In genomic region chr22:37304595-37305343, GRCh38 we compare ENCODE assay signal across 10 cellular contexts. TPM values are rescaled to one million over a fixed set of nuclear protein-coding genes. Genes with fewer than 3 reads are reported as not detected.
DNase-seq lines count a peak whose midpoint lies in the region; ATAC-seq and TF ChIP-seq lines count a peak whose summit lies in the region.
"Had no signal": no experiment of that assay in that cellular context is flagged by ENCODE, and none has a peak within 500 bp of the region (broad histone marks: within the 10 kb centered on the region; RNA-seq: fewer than 3 reads in every experiment).

No MANE protein-coding gene starts in this region.

- TF ChIP-seq CTCF in CD4-positive, alpha-beta T cell (IDR thresholded peaks at IDR 0.05) = no peak

- no peak overlapping the region for H3K9ac ChIP-seq in adipocyte (ENCODE audit: low read length)

- peak overlapping the region; percentile 95 for H3K27ac Mint-ChIP-seq in CD4-positive, alpha-beta T cell

- no peaks in the 10 kb centered on the region for H3K9me3 Mint-ChIP-seq in CD4-positive, alpha-beta T cell

- H3K27me3 Mint-ChIP-seq in CD4-positive, alpha-beta T cell = no peaks in the 10 kb centered on the region

- H3K27ac ChIP-seq in CD4-positive, alpha-beta T cell (ENCODE audit: low read depth, low read length) = peak overlapping the region; percentile 97
- no peak overlapping the region for H3K27ac ChIP-seq in substantia nigra (ENCODE audit: low read depth, low read length, poor library complexity, severe bottlenecking)

- peaks cover 90% of the 10 kb centered on the region for H3K4me1 Mint-ChIP-seq in CD4-positive, alpha-beta T cell (ENCODE audit: low read depth)

- H3K4me3 ChIP-seq in adipocyte (ENCODE audit: low read length) = no peak overlapping the region

- intact Hi-C loops in CD4-positive, alpha-beta T cell (cut with DNase I, micrococcal nuclease) = loop anchor here in 1 of 2 experiments (1.0 kb wide), 1 partner anchor 21 kb away; no protein-coding TSS in a partner anchor

- H3K4me3 Mint-ChIP-seq in CD4-positive, alpha-beta T cell = peak overlapping the region; percentile 13

- DNase-seq in CD4-positive, alpha-beta T cell = no peak
- DNase-seq in LHCN-M2 (ENCODE audit: low read depth) (peak; percentile 24), adipocyte (ENCODE audit: low read depth) (peak; percentile 27), kidney tubule cell (ENCODE audit: low spot score) (peak; percentile 30), substantia nigra (lab: John Stamatoyannopoulos, UW) (no peak), SKM-1 treated with dmso at 0.1 percent for 144 hours (lab: John Stamatoyannopoulos, UW; ENCODE audit: unreplicated experiment) (no peak)
- DNase-seq in stimulated activated CD4-positive, alpha-beta T cell treated with anti-CD3 and anti-CD28 coated beads, Interleukin-4, amount 100 ng/mL, for 4 hours = no peak
- no peak for DNase-seq in stimulated activated CD4-positive, alpha-beta T cell treated with anti-CD3 and anti-CD28 coated beads, Interleukin-12 subunit alpha, Interleukin-12 subunit beta, amount 100 ng/mL, for 4 hours
- DNase-seq: DMS79, NCI-H2081 treated with DMSO at 0.1 percent for 48 hours had no signal

- H3K36me3 Mint-ChIP-seq in CD4-positive, alpha-beta T cell (ENCODE audit: low read depth) = peaks cover 88% of the 10 kb centered on the region

- peaks cover 37% of the 10 kb centered on the region for H3K4me1 ChIP-seq in adipocyte (ENCODE audit: control insufficient read depth, insufficient read depth, low read length)

- H3K36me3 ChIP-seq in adipocyte (ENCODE audit: control insufficient read depth, insufficient read depth, low read length, severe bottlenecking) = no peaks in the 10 kb centered on the region

- H3K27me3 ChIP-seq in CD4-positive, alpha-beta T cell (ENCODE audit: control insufficient read depth, insufficient read depth, low read length) = no peaks in the 10 kb centered on the region
- H3K27me3 ChIP-seq in adipocyte (replicated peaks; ENCODE audit: control insufficient read depth, insufficient read depth, low read length) = no peaks in the 10 kb centered on the region

- POLR2A ChIA-PET in CD4-positive, alpha-beta T cell (lab: Charles Lee) = interaction anchor here (1.0 to 1.5 kb wide), 2 partner anchors 9 to 287 kb away, joined by 3 to 5 read pairs; no protein-coding TSS in a partner anchor

- no peak for ATAC-seq in CD4-positive, alpha-beta T cell (ENCODE audit: poor library complexity)

- CTCF ChIA-PET in CD4-positive, alpha-beta T cell (lab: Charles Lee) = interaction anchor here (1.2 to 2.0 kb wide), 3 partner anchors 12 to 67 kb away, joined by 3 to 6 read pairs (median 4); no protein-coding TSS in a partner anchor

- no peaks in the 10 kb centered on the region for H3K9me3 ChIP-seq in CD4-positive, alpha-beta T cell (ENCODE audit: control insufficient read depth, low read length)
- no peaks in the 10 kb centered on the region for H3K9me3 ChIP-seq in adipocyte (ENCODE audit: control insufficient read depth, low read length)

RNA-seq across cellular contexts. Expression of gene CYTH4, which starts 22.5 kb away (rescaled TPM):
- 100 to 1,000 TPM; 134 to 138 TPM for total RNA-seq in CD4-positive, alpha-beta T cell
- total RNA-seq in LHCN-M2 (2014; rRNA removed) = not detected in 2 replicates
- not detected for polyA plus RNA-seq in LHCN-M2 (2012)

Comparison
In these comparisons a context has a peak if more than half of its experiments do, and no peak if none do; other contexts are left out.
1. DNase-seq: peak in LHCN-M2 (single experiment), adipocyte (single experiment) and kidney tubule cell (single experiment); none in CD4-positive, alpha-beta T cell (0 of 10), stimulated activated CD4-positive, alpha-beta T cell treated with anti-CD3 and anti-CD28 coated beads, Interleukin-4, amount 100 ng/mL, for 4 hours (0 of 2), substantia nigra (0 of 49), stimulated activated CD4-positive, alpha-beta T cell treated with anti-CD3 and anti-CD28 coated beads, Interleukin-12 subunit alpha, Interleukin-12 subunit beta, amount 100 ng/mL, for 4 hours (single experiment) and SKM-1 treated with dmso at 0.1 percent for 144 hours (single experiment).
2. RNA of gene CYTH4, which starts 22.5 kb away (total RNA-seq): 134 to 138 TPM in CD4-positive, alpha-beta T cell; not detected in LHCN-M2; every median in the first group is over 100 times any median in the second.